ENCODE assay signal across 29 cellular contexts in genomic region chr3:71611099-71611498, GRCh38.
"Had no signal": no experiment of that assay in that cellular context is flagged by ENCODE, and none has a peak within 500 bp of the region (broad histone marks: within the 10 kb centered on the region; RNA-seq: fewer than 3 reads in every experiment).

No MANE protein-coding gene starts in this region.

- H3K27me3 ChIP-seq: adrenal gland, ascending aorta, brain microvascular endothelial cell had no signal

- H3K27ac ChIP-seq: adrenal gland, ascending aorta, brain microvascular endothelial cell, epithelial cell of prostate had no signal

- DNase-seq: activated CD4-positive, alpha-beta T cell treated with anti-CD3 and anti-CD28 coated beads for 36 hours; activated CD4-positive, alpha-beta T cell treated with anti-CD3 and anti-CD28 coated beads, Interleukin-2, amount 10 ng/mL, durations not matched to agents 7 days and 5 days; activated CD4-positive, alpha-beta T cell treated with anti-CD3 and anti-CD28 coated beads, Interleukin-2, amount 50 U/mL, for 4 hours; activated CD4-positive, CD25-positive, alpha-beta regulatory T cell; activated CD4-positive, CD25-positive, alpha-beta regulatory T cell treated with anti-CD3 and anti-CD28 coated beads, Interleukin-2, amount 50 U/mL, for 72 hours; activated CD8-positive, alpha-beta memory T cell treated with anti-CD3 and anti-CD28 coated beads for 24 hours; activated CD8-positive, alpha-beta T cell treated with anti-CD3 and anti-CD28 coated beads for 36 hours; activated effector memory CD4-positive, alpha-beta T cell treated with anti-CD3 and anti-CD28 coated beads, Interleukin-2, amount 50 U/mL, for 16 hours; activated naive CD4-positive, alpha-beta T cell treated with anti-CD3 and anti-CD28 coated beads for 36 hours; activated naive CD8-positive, alpha-beta T cell treated with anti-CD3 and anti-CD28 coated beads for 36 hours; activated naive CD8-positive, alpha-beta T cell treated with anti-CD3 and anti-CD28 coated beads, Interleukin-2, amount 50 U/mL, for 24 hours; activated T-cell treated with anti-CD3 and anti-CD28 coated beads, Interleukin-2, amount 50 U/mL, for 1 hour; activated T-cell treated with anti-CD3 and anti-CD28 coated beads, Interleukin-2, amount 50 U/mL, for 48 hours; adrenal gland; amygdala; brain microvascular endothelial cell; caudate nucleus; cortex of kidney; dermis blood vessel endothelial cell; effector CD4-positive, alpha-beta T cell; foreskin fibroblast; head of caudate nucleus; T-helper 2 cell had no signal

- H3K4me3 ChIP-seq: adrenal gland, ascending aorta had no signal

- FAIRE-seq: colon, endometrium, endothelial cell of umbilical vein, frontal cortex had no signal

- H3K9me3 ChIP-seq: adrenal gland had no signal

- ATAC-seq: activated CD4-positive, alpha-beta T cell treated with anti-CD3 and anti-CD28 coated beads for 36 hours; activated CD8-positive, alpha-beta T cell treated with anti-CD3 and anti-CD28 coated beads for 36 hours; activated naive CD8-positive, alpha-beta T cell treated with anti-CD3 and anti-CD28 coated beads, Interleukin-2, amount 50 U/mL, for 24 hours had no signal

- H3K36me3 ChIP-seq: adrenal gland, ascending aorta, brain microvascular endothelial cell had no signal

- H3K4me1 ChIP-seq: adrenal gland, ascending aorta had no signal
